24 cellular contexts compared by ENCODE assay signal in genomic region chr20:58559368-58559729, GRCh38. TPM values are rescaled to one million over a fixed set of nuclear protein-coding genes. Genes with fewer than 3 reads are reported as not detected.
DNase-seq lines count a peak whose midpoint lies in the region; ATAC-seq, FAIRE-seq and TF ChIP-seq lines count a peak whose summit lies in the region.
"Had no signal": no experiment of that assay in that cellular context is flagged by ENCODE, and none has a peak within 500 bp of the region (broad histone marks: within the 10 kb centered on the region; RNA-seq: fewer than 3 reads in every experiment).

No MANE protein-coding gene starts in this region.

- H4K8ac ChIP-seq in IMR-90 (ENCODE audit: low read depth in 2 of 2, low read length in 2 of 2): no peak overlapping the region

- BruUV-seq in IMR-90 (replicated peaks; lab: Mats Ljungman, UMichigan): no TSS peak

- H3K4me1 ChIP-seq in BLaER1 (peaks cover 38% of the 10 kb centered on the region), IMR-90 (ENCODE audit: control insufficient read depth, insufficient read depth, low read length) (peaks cover 12% of the 10 kb centered on the region), kidney (ENCODE audit: control insufficient read depth in 1 of 2, insufficient read depth in 1 of 2, low read depth in 1 of 2, low read length in 2 of 2) (peaks cover 3 to 13% of the 10 kb centered on the region in 2 donors)
- H3K4me1 ChIP-seq: BE2C, Caco-2 had no signal

- POLR2A ChIA-PET in IMR-90 (lab: Charles Lee; ENCODE audit: unreplicated experiment): no interaction called here

- H3K4ac ChIP-seq in IMR-90 (ENCODE audit: low read depth, low read length): no peak overlapping the region

- H3K4me2 ChIP-seq in BLaER1: peak overlapping the region; percentile 61
- H3K4me2 ChIP-seq in IMR-90 (ENCODE audit: low read depth, low read length): no peak overlapping the region
- H3K4me2 ChIP-seq: A549 had no signal

- H2BK120ac ChIP-seq in IMR-90 (ENCODE audit: low read depth, low read length): no peak overlapping the region

- H2BK20ac ChIP-seq in IMR-90 (ENCODE audit: low read depth, low read length): no peak overlapping the region

- no peak for DNase-seq in IMR-90
- no peak for DNase-seq in kidney
- no peak for DNase-seq in DMS79 (lab: John Stamatoyannopoulos, UW)
- DNase-seq in NCI-H446 (lab: John Stamatoyannopoulos, UW): no peak
- DNase-seq in iPS-NIHi7 (ENCODE audit: extremely low spot score): no peak
- DNase-seq: 8988T; ACHN; AML-193; BE2C; Caco-2; CD4-positive, CD25-positive, alpha-beta regulatory T cell; CD8-positive, alpha-beta T cell; DMS153; EL; GDM1; GM23248; H7; HCEC 1CT had no signal

- no peak overlapping the region for H3K4me3 ChIP-seq in BLaER1
- no peak overlapping the region for H3K4me3 ChIP-seq in IMR-90 (ENCODE audit: insufficient read depth, low read depth, low read length)
- no peak overlapping the region for H3K4me3 ChIP-seq in kidney (ENCODE audit: low read length in 2 of 2)
- H3K4me3 ChIP-seq: A549, GM12878, GM23248 had no signal

- no peak for FAIRE-seq in kidney (lab: Jason Lieb, UNC)
- FAIRE-seq: A549, GM12878, GM19239, H1 had no signal

- H4K91ac ChIP-seq in IMR-90 (ENCODE audit: insufficient read depth, low read depth, low read length): no peak overlapping the region

- ATAC-seq in IMR-90 (ENCODE audit: low read depth): no peak
- ATAC-seq: A549; CD8-positive, alpha-beta T cell; GM12878 had no signal

- H3K9me1 ChIP-seq in IMR-90 (ENCODE audit: insufficient read depth, low read length): peaks cover 8% of the 10 kb centered on the region; the same call in 1 of the 2 replicates

- intact Hi-C loops in IMR-90 (cut with micrococcal nuclease): no loop called here
- intact Hi-C loops in kidney (cut with DNase I): no loop called here

- 0 out of 2 replicates have a peak overlapping the region, but pooled peaks have one; percentile 19 for H2AK5ac ChIP-seq in IMR-90 (ENCODE audit: low read depth, low read length)

- CTCF ChIA-PET in IMR-90 (lab: Yijun Ruan, JAX): no interaction called here

- no peak for TF ChIP-seq POLR2A in IMR-90 (IDR thresholded peaks at IDR 0.05; ENCODE audit: low read depth, low read length)

- no peak overlapping the region for H2AFZ ChIP-seq in IMR-90 (replicated peaks; ENCODE audit: low read length, poor library complexity)
- H2AFZ ChIP-seq: GM23248 had no signal

- no peak overlapping the region for H3K18ac ChIP-seq in IMR-90 (ENCODE audit: low read depth, low read length)

- in situ Hi-C loops in IMR-90 (cut with MboI; ENCODE audit: low sequenced_read_pairs): no loop called here

- no peak for TF ChIP-seq RAD21 in IMR-90 (IDR thresholded peaks at IDR 0.05; ENCODE audit: low read length)

- no peak overlapping the region for H3K23ac ChIP-seq in IMR-90 (ENCODE audit: low read depth, low read length)

- H3K27ac ChIP-seq in BLaER1 (peak overlapping the region; percentile 39), IMR-90 (ENCODE audit: insufficient read depth, low read length) (no peak overlapping the region), kidney (ENCODE audit: low read depth in 2 of 2, low read length in 2 of 2) (peak overlapping the region; percentile 34 to 82)
- H3K27ac ChIP-seq: A549, C4-2B, GM23248 had no signal

- no peaks in the 10 kb centered on the region for H3K79me1 ChIP-seq in IMR-90 (ENCODE audit: low read depth in 1 of 2, low read length in 2 of 2)

- H3K36me3 ChIP-seq in BLaER1: no peaks in the 10 kb centered on the region
- no peaks in the 10 kb centered on the region for H3K36me3 ChIP-seq in IMR-90 (ENCODE audit: control insufficient read depth, insufficient read depth, low read length)
- no peaks in the 10 kb centered on the region for H3K36me3 ChIP-seq in kidney (ENCODE audit: control insufficient read depth in 1 of 2, insufficient read depth in 2 of 2, low read length in 2 of 2)
- H3K36me3 ChIP-seq: BE2C had no signal

- H3K27me3 ChIP-seq in BLaER1 (no peaks in the 10 kb centered on the region), IMR-90 (ENCODE audit: control insufficient read depth, insufficient read depth, low read length) (no peaks in the 10 kb centered on the region)
- H3K27me3 ChIP-seq: BE2C had no signal

- TF ChIP-seq CTCF in IMR-90 (conservative IDR thresholded peaks at IDR 0.05; ENCODE audit: low read depth, low read length) (no peak), kidney (IDR thresholded peaks at IDR 0.05; ENCODE audit: borderline replicate concordance, extremely low read depth, insufficient read depth) (no peak)

- H2BK15ac ChIP-seq in IMR-90 (ENCODE audit: low read depth, low read length): peak overlapping the region; percentile 10; the same call in 1 of the 3 replicates

- H2BK5ac ChIP-seq in IMR-90 (ENCODE audit: low read depth, low read length, poor library complexity, severe bottlenecking): no peak overlapping the region

- dilution Hi-C loops in IMR-90 (cut with HindIII; ENCODE audit: low sequenced_read_pairs, unreplicated experiment): no loop called here

- no CpG with 5 or more reads among the region's 7 CpGs for WGBS in IMR-90 (ENCODE audit: extremely low coverage in 2 of 2, insufficient read length in 1 of 2), 2 experiments

- H2AK9ac ChIP-seq in IMR-90 (replicated peaks; ENCODE audit: low read depth, low read length, poor library complexity): no peak overlapping the region

- H3K9ac ChIP-seq in BLaER1 (no peak overlapping the region), IMR-90 (ENCODE audit: low read depth, low read length) (no peak overlapping the region), kidney (ENCODE audit: low read length in 2 of 2) (peak overlapping the region in 1 of 2 donors; percentile 40)
- H3K9ac ChIP-seq: GM23248 had no signal

- H3K56ac ChIP-seq in IMR-90 (ENCODE audit: extremely low read depth, insufficient read depth, low read length): no peak overlapping the region

- no peak overlapping the region for H4K5ac ChIP-seq in IMR-90 (ENCODE audit: low read depth, low read length)

- H3K9me3 ChIP-seq in BLaER1 (peaks cover 6% of the 10 kb centered on the region; the same call in 1 of the 2 replicates), IMR-90 (ENCODE audit: control insufficient read depth, insufficient read depth, low read length) (no peaks in the 10 kb centered on the region), kidney (ENCODE audit: control insufficient read depth in 1 of 2, low read length in 2 of 2) (no peaks in the 10 kb centered on the region)
- H3K9me3 ChIP-seq: BE2C had no signal

- no peak overlapping the region for H3K14ac ChIP-seq in IMR-90 (replicated peaks; ENCODE audit: low read depth, low read length)

- no peaks in the 10 kb centered on the region for H4K20me1 ChIP-seq in BLaER1
- no peaks in the 10 kb centered on the region for H4K20me1 ChIP-seq in IMR-90 (ENCODE audit: insufficient read depth, low read length)

TF ChIP-seq in IMR-90, 13 proteins besides CTCF, POLR2A, EP300 and RAD21:
- TF ChIP-seq MXI1 (IDR thresholded peaks at IDR 0.05; ENCODE audit: borderline replicate concordance, low read depth, low read length) (no peak), MAFK (IDR thresholded peaks at IDR 0.05; ENCODE audit: low read depth, low read length) (no peak)
- TF ChIP-seq, protein P1, sequence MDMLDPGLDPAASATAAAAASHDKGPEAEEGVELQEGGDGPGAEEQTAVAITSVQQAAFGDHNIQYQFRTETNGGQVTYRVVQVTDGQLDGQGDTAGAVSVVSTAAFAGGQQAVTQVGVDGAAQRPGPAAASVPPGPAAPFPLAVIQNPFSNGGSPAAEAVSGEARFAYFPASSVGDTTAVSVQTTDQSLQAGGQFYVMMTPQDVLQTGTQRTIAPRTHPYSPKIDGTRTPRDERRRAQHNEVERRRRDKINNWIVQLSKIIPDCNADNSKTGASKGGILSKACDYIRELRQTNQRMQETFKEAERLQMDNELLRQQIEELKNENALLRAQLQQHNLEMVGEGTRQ (IDR thresholded peaks at IDR 0.05; ENCODE audit: low read depth, low read length): no peak

RNA-seq across cellular contexts. Expression of gene APCDD1L, which starts 44.1 kb away (rescaled TPM):
- total RNA-seq in IMR-90 (2012; rRNA removed) (2.2 and 2.5 TPM in 2 replicates), kidney (1.2 TPM)
- polyA plus RNA-seq in IMR-90 (2012; rRNA removed) (18.0 and 18.3 TPM in 2 replicates), kidney (ENCODE audit: insufficient read depth, low read depth, low replicate concordance) (4.5 TPM)
- polyA plus RNA-seq in IMR-90 (2012; cell fraction: cytosol; rRNA removed): 11.4 and 19.3 TPM in 2 replicates
- polyA plus RNA-seq in IMR-90 (2012; cell fraction: nucleus; rRNA removed; ENCODE audit: low replicate concordance): 7.7 and 18.8 TPM in 2 replicates
- total RNA-seq: Caco-2; CD4-positive, CD25-positive, alpha-beta regulatory T cell; CD8-positive, alpha-beta T cell; GM12878 had no signal
- polyA plus RNA-seq: A549 had no signal
